In the genomic region with DNA sequence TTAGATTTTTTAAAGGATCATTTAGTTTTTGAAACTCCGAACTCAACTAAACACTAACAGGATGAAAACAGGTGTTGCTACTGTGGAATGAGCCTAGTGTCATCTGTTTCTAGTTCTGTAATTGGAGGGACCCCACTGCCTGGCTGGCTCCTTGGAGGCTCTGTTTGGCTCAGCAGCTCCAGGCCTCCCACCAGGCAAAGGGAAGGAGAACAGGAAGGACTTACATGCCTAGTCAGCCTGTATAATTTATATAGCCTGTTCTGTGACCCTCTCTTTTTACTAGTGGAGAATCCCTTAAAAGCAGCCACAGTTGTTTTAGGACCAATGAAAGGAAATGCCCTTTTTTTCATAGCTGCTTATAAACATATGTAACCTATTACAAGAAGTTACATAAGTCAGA, we compare ENCODE assay signal across 31 cellular contexts.
"Had no signal": no experiment of that assay in that cellular context is flagged by ENCODE, and none has a peak within 500 bp of the region (broad histone marks: within the 10 kb centered on the region; RNA-seq: fewer than 3 reads in every experiment).

No MANE protein-coding gene starts in this region.

- H3K4me3 Mint-ChIP-seq: activated B cell treated with CpG ODN at 0.5 μM for 24 hours; activated CD8-positive, alpha-beta T cell treated with anti-CD3 and anti-CD28 coated beads for 36 hours; activated naive CD4-positive, alpha-beta T cell treated with anti-CD3 and anti-CD28 coated beads for 36 hours; activated naive CD4-positive, alpha-beta T cell treated with anti-CD3 and anti-CD28 coated beads, Interleukin-2, amount 50 U/mL, for 24 hours; activated naive CD8-positive, alpha-beta T cell treated with anti-CD3 and anti-CD28 coated beads for 36 hours; activated naive CD8-positive, alpha-beta T cell treated with anti-CD3 and anti-CD28 coated beads, Interleukin-2, amount 50 U/mL, for 24 hours; activated T-cell treated with anti-CD3 and anti-CD28 coated beads, Interleukin-2, amount 50 U/mL, for 4 hours; activated T-helper 17 cell treated with anti-CD3 and anti-CD28 coated beads, Interleukin-2, amount 50 U/mL, for 72 hours; endodermal cell; T-helper 17 cell; T-helper 2 cell treated with Interferon-gamma antibody and Interleukin-4, amounts not matched to agents 5 μg/mL and 100 μg/mL, for 36 hours had no signal

- DNase-seq: activated B cell treated with CpG ODN at 0.5 μM for 24 hours; activated CD4-positive, alpha-beta T cell treated with anti-CD3 and anti-CD28 coated beads for 48 hours; activated CD4-positive, alpha-beta T cell treated with anti-CD3 and anti-CD28 coated beads, Interleukin-2, amount 50 U/mL, for 1 hour; activated CD4-positive, alpha-beta T cell treated with anti-CD3 and anti-CD28 coated beads, Interleukin-2, amount 50 U/mL, for 48 hours; activated CD8-positive, alpha-beta memory T cell treated with anti-CD3 and anti-CD28 coated beads for 24 hours; activated CD8-positive, alpha-beta T cell treated with anti-CD3 and anti-CD28 coated beads for 36 hours; activated effector memory CD4-positive, alpha-beta T cell treated with Interleukin-2 at 50 U/mL for 16 hours; activated naive CD4-positive, alpha-beta T cell treated with anti-CD3 and anti-CD28 coated beads for 36 hours; activated naive CD8-positive, alpha-beta T cell treated with anti-CD3 and anti-CD28 coated beads for 36 hours; activated naive CD8-positive, alpha-beta T cell treated with anti-CD3 and anti-CD28 coated beads, Interleukin-2, amount 50 U/mL, for 24 hours; activated T-cell treated with anti-CD3 and anti-CD28 coated beads, Interleukin-2, amount 50 U/mL, for 4 hours; adrenal gland; amygdala; body of pancreas; caudate nucleus; cerebellar nuclear complex; colonic mucosa; effector memory CD4-positive, alpha-beta T cell; endodermal cell; foreskin fibroblast; glutamatergic neuron; heart left ventricle; T-helper 1 cell; T-helper 17 cell; T1000; WERI-Rb-1 had no signal

- H3K4me1 Mint-ChIP-seq: activated naive CD4-positive, alpha-beta T cell treated with anti-CD3 and anti-CD28 coated beads, Interleukin-2, amount 50 U/mL, for 24 hours; activated naive CD8-positive, alpha-beta T cell treated with anti-CD3 and anti-CD28 coated beads for 36 hours; activated naive CD8-positive, alpha-beta T cell treated with anti-CD3 and anti-CD28 coated beads, Interleukin-2, amount 50 U/mL, for 24 hours; activated T-helper 17 cell treated with anti-CD3 and anti-CD28 coated beads, Interleukin-2, amount 50 U/mL, for 72 hours; endodermal cell had no signal

- H3K36me3 ChIP-seq: colonic mucosa had no signal

- H3K4me1 ChIP-seq: adrenal gland, body of pancreas, colonic mucosa, esophagus muscularis mucosa had no signal

- H3K4me3 ChIP-seq: adrenal gland, body of pancreas, colonic mucosa, esophagus muscularis mucosa, heart left ventricle had no signal

- H3K9me3 Mint-ChIP-seq: activated B cell treated with CpG ODN at 0.5 μM for 24 hours; activated CD8-positive, alpha-beta T cell treated with anti-CD3 and anti-CD28 coated beads for 36 hours; activated naive CD4-positive, alpha-beta T cell treated with anti-CD3 and anti-CD28 coated beads for 36 hours; activated naive CD4-positive, alpha-beta T cell treated with anti-CD3 and anti-CD28 coated beads, Interleukin-2, amount 50 U/mL, for 24 hours; activated naive CD8-positive, alpha-beta T cell treated with anti-CD3 and anti-CD28 coated beads for 36 hours; activated naive CD8-positive, alpha-beta T cell treated with anti-CD3 and anti-CD28 coated beads, Interleukin-2, amount 50 U/mL, for 24 hours; activated T-cell treated with anti-CD3 and anti-CD28 coated beads, Interleukin-2, amount 50 U/mL, for 4 hours; activated T-helper 17 cell treated with anti-CD3 and anti-CD28 coated beads, Interleukin-2, amount 50 U/mL, for 72 hours; endodermal cell; T-helper 2 cell treated with Interferon-gamma antibody and Interleukin-4, amounts not matched to agents 5 μg/mL and 100 μg/mL, for 36 hours had no signal

- H3K27me3 Mint-ChIP-seq: activated B cell treated with CpG ODN at 0.5 μM for 24 hours; activated CD8-positive, alpha-beta T cell treated with anti-CD3 and anti-CD28 coated beads for 36 hours; activated naive CD4-positive, alpha-beta T cell treated with anti-CD3 and anti-CD28 coated beads, Interleukin-2, amount 50 U/mL, for 24 hours; activated naive CD8-positive, alpha-beta T cell treated with anti-CD3 and anti-CD28 coated beads for 36 hours; activated naive CD8-positive, alpha-beta T cell treated with anti-CD3 and anti-CD28 coated beads, Interleukin-2, amount 50 U/mL, for 24 hours; activated T-helper 17 cell treated with anti-CD3 and anti-CD28 coated beads, Interleukin-2, amount 50 U/mL, for 72 hours; T-helper 17 cell had no signal

- ATAC-seq: activated CD4-positive, CD25-positive, alpha-beta regulatory T cell treated with anti-CD3 and anti-CD28 coated beads, Interleukin-2, amount 50 U/mL, for 24 hours; activated CD8-positive, alpha-beta T cell treated with anti-CD3 and anti-CD28 coated beads for 36 hours; activated naive CD8-positive, alpha-beta T cell treated with anti-CD3 and anti-CD28 coated beads, Interleukin-2, amount 50 U/mL, for 24 hours; activated T-cell treated with anti-CD3 and anti-CD28 coated beads, Interleukin-2, amount 50 U/mL, for 4 hours; activated T-helper 17 cell treated with anti-CD3 and anti-CD28 coated beads, Interleukin-2, amount 50 U/mL, for 72 hours; body of pancreas; heart left ventricle; T-helper 17 cell had no signal

- H3K27ac Mint-ChIP-seq: activated B cell treated with CpG ODN at 0.5 μM for 24 hours; activated CD8-positive, alpha-beta T cell treated with anti-CD3 and anti-CD28 coated beads for 36 hours; activated naive CD4-positive, alpha-beta T cell treated with anti-CD3 and anti-CD28 coated beads for 36 hours; activated naive CD4-positive, alpha-beta T cell treated with anti-CD3 and anti-CD28 coated beads, Interleukin-2, amount 50 U/mL, for 24 hours; activated naive CD8-positive, alpha-beta T cell treated with anti-CD3 and anti-CD28 coated beads for 36 hours; activated naive CD8-positive, alpha-beta T cell treated with anti-CD3 and anti-CD28 coated beads, Interleukin-2, amount 50 U/mL, for 24 hours; endodermal cell; T-helper 2 cell treated with Interferon-gamma antibody and Interleukin-4, amounts not matched to agents 5 μg/mL and 100 μg/mL, for 36 hours had no signal

- H3K27me3 ChIP-seq: adrenal gland, body of pancreas, colonic mucosa, esophagus muscularis mucosa, heart left ventricle had no signal

- H3K9me3 ChIP-seq: adrenal gland, body of pancreas, colonic mucosa, esophagus muscularis mucosa, heart left ventricle had no signal

- H3K27ac ChIP-seq: adrenal gland, body of pancreas, colonic mucosa, esophagus muscularis mucosa, heart left ventricle, WERI-Rb-1 had no signal
